In the genomic region with DNA sequence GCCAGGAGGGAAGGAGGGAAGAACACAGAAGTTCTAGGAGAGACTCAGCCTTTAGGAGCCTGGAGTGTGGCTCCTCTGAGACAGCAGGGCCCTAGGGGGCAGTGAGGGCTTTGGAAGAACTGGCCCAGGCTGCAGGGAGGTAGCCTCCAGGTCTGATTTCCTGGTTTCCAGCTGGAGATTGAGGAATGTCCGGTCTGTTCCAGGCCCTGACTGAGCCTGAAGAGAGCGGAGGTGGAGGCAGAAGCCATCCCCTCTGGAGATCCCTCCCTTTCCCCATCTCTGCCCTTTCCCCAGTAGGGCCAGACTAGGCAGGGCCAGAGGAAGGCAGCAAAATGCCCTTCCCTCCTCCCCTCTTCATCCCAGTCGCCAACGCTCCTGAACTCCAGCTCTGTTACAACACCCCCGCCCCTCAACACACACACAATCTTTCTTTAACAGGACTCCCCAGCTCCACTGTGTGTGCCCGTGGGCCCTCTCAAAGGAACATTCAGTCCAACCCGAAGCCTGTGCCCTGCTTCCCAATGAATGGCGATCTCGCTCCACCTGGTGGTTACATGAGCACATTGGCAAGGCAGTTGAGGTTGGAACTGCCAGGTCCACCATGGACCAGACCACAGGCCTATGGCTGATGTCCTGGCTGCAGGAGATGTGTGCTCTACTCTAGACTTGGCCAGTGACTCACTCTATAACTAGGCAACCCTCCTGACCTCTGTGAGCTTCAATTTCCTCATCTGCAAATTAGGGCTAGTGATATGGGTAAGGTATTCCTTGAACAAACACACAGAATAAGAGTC, we compare ENCODE assay signal across 1 cellular context.
TF ChIP-seq lines count a peak whose summit lies in the region.

No MANE protein-coding gene starts in this region.

TF ChIP-seq in WTC11, 78 proteins besides CTCF, POLR2A, EP300 and RAD21 (continued from another document):
- TF ChIP-seq, protein P1, sequence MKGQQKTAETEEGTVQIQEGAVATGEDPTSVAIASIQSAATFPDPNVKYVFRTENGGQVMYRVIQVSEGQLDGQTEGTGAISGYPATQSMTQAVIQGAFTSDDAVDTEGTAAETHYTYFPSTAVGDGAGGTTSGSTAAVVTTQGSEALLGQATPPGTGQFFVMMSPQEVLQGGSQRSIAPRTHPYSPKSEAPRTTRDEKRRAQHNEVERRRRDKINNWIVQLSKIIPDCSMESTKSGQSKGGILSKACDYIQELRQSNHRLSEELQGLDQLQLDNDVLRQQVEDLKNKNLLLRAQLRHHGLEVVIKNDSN (CRISPR knock-in tag; IDR thresholded peaks at IDR 0.05), result no peak
- no peak for TF ChIP-seq NR2C2 (CRISPR knock-in tag; IDR thresholded peaks at IDR 0.05)
- TF ChIP-seq, protein P2, sequence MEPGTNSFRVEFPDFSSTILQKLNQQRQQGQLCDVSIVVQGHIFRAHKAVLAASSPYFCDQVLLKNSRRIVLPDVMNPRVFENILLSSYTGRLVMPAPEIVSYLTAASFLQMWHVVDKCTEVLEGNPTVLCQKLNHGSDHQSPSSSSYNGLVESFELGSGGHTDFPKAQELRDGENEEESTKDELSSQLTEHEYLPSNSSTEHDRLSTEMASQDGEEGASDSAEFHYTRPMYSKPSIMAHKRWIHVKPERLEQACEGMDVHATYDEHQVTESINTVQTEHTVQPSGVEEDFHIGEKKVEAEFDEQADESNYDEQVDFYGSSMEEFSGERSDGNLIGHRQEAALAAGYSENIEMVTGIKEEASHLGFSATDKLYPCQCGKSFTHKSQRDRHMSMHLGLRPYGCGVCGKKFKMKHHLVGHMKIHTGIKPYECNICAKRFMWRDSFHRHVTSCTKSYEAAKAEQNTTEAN (CRISPR knock-in tag; IDR thresholded peaks at IDR 0.05), result no peak
- no peak for TF ChIP-seq MAX (CRISPR knock-in tag; IDR thresholded peaks at IDR 0.05)
- no peak for TF ChIP-seq CBFB (CRISPR knock-in tag; IDR thresholded peaks at IDR 0.05; ENCODE audit: low read depth)
- no peak for TF ChIP-seq ZNF671 (CRISPR knock-in tag; IDR thresholded peaks at IDR 0.05)
- TF ChIP-seq, protein P3, sequence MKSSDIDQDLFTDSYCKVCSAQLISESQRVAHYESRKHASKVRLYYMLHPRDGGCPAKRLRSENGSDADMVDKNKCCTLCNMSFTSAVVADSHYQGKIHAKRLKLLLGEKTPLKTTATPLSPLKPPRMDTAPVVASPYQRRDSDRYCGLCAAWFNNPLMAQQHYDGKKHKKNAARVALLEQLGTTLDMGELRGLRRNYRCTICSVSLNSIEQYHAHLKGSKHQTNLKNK (CRISPR knock-in tag; IDR thresholded peaks at IDR 0.05), result no peak
- TF ChIP-seq ELF4 (CRISPR knock-in tag; IDR thresholded peaks at IDR 0.05; ENCODE audit: low read depth), result no peak
- TF ChIP-seq, protein P4, sequence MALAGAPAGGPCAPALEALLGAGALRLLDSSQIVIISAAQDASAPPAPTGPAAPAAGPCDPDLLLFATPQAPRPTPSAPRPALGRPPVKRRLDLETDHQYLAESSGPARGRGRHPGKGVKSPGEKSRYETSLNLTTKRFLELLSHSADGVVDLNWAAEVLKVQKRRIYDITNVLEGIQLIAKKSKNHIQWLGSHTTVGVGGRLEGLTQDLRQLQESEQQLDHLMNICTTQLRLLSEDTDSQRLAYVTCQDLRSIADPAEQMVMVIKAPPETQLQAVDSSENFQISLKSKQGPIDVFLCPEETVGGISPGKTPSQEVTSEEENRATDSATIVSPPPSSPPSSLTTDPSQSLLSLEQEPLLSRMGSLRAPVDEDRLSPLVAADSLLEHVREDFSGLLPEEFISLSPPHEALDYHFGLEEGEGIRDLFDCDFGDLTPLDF (CRISPR knock-in tag; IDR thresholded peaks at IDR 0.05), result no peak
- no peak for TF ChIP-seq JAZF1 (CRISPR knock-in tag; IDR thresholded peaks at IDR 0.05)
- no peak for TF ChIP-seq IRF2 (CRISPR knock-in tag; IDR thresholded peaks at IDR 0.05; ENCODE audit: borderline replicate concordance, low read depth)
- no peak for TF ChIP-seq SOX15 (CRISPR knock-in tag; IDR thresholded peaks at IDR 0.05)
- TF ChIP-seq FOXK1 (CRISPR knock-in tag; IDR thresholded peaks at IDR 0.05), result no peak
- peak; percentile 64 for TF ChIP-seq TEAD1 (CRISPR knock-in tag; IDR thresholded peaks at IDR 0.05)
- no peak for TF ChIP-seq FOXP4 (CRISPR knock-in tag; IDR thresholded peaks at IDR 0.05)
- no peak for TF ChIP-seq OVOL2 (CRISPR knock-in tag; IDR thresholded peaks at IDR 0.05; ENCODE audit: borderline replicate concordance)
- no peak for TF ChIP-seq E2F4 (CRISPR knock-in tag; IDR thresholded peaks at IDR 0.05; ENCODE audit: borderline replicate concordance, low read depth)
- no peak for TF ChIP-seq TEAD4 (CRISPR knock-in tag; IDR thresholded peaks at IDR 0.05)
- TF ChIP-seq SP1 (CRISPR knock-in tag; conservative IDR thresholded peaks at IDR 0.05), result peak; percentile 21; the same call in 1 of the 2 replicates
- 0 out of 2 replicates have a peak, but pooled peaks have one; percentile 45 for TF ChIP-seq FOXP1 (CRISPR knock-in tag; IDR thresholded peaks at IDR 0.05; ENCODE audit: borderline replicate concordance)
- no peak for TF ChIP-seq KAT7 (CRISPR knock-in tag; IDR thresholded peaks at IDR 0.05; ENCODE audit: borderline replicate concordance)
- TF ChIP-seq MYBL2 (CRISPR knock-in tag; IDR thresholded peaks at IDR 0.05), result no peak
- TF ChIP-seq NR3C1 (CRISPR knock-in tag; conservative IDR thresholded peaks at IDR 0.05; ENCODE audit: low read depth), result no peak
- no peak for TF ChIP-seq PRRX2 (CRISPR knock-in tag; IDR thresholded peaks at IDR 0.05)
- TF ChIP-seq ATF1 (CRISPR knock-in tag; IDR thresholded peaks at IDR 0.05), result no peak
- TF ChIP-seq, protein P5, sequence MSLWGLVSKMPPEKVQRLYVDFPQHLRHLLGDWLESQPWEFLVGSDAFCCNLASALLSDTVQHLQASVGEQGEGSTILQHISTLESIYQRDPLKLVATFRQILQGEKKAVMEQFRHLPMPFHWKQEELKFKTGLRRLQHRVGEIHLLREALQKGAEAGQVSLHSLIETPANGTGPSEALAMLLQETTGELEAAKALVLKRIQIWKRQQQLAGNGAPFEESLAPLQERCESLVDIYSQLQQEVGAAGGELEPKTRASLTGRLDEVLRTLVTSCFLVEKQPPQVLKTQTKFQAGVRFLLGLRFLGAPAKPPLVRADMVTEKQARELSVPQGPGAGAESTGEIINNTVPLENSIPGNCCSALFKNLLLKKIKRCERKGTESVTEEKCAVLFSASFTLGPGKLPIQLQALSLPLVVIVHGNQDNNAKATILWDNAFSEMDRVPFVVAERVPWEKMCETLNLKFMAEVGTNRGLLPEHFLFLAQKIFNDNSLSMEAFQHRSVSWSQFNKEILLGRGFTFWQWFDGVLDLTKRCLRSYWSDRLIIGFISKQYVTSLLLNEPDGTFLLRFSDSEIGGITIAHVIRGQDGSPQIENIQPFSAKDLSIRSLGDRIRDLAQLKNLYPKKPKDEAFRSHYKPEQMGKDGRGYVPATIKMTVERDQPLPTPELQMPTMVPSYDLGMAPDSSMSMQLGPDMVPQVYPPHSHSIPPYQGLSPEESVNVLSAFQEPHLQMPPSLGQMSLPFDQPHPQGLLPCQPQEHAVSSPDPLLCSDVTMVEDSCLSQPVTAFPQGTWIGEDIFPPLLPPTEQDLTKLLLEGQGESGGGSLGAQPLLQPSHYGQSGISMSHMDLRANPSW (CRISPR knock-in tag; conservative IDR thresholded peaks at IDR 0.05; ENCODE audit: low read depth), result no peak
- no peak for TF ChIP-seq ZNF263 (CRISPR knock-in tag; IDR thresholded peaks at IDR 0.05; ENCODE audit: low read depth)
- TF ChIP-seq ZNF317 (CRISPR knock-in tag; IDR thresholded peaks at IDR 0.05; ENCODE audit: borderline replicate concordance, low read depth), result no peak
